ENCODE assay signal across 36 cellular contexts in genomic region chr21:36750579-36750959, GRCh38. TPM values are rescaled to one million over a fixed set of nuclear protein-coding genes. Genes with fewer than 3 reads are reported as not detected.
DNase-seq lines count a peak whose midpoint lies in the region; ATAC-seq, FAIRE-seq and TF ChIP-seq lines count a peak whose summit lies in the region.
"Had no signal": no experiment of that assay in that cellular context is flagged by ENCODE, and none has a peak within 500 bp of the region (broad histone marks: within the 10 kb centered on the region; RNA-seq: fewer than 3 reads in every experiment).

No MANE protein-coding gene starts in this region.

- intact Hi-C loops in spleen (cut with DNase I; ENCODE audit: low total_unique reads) = no loop called here

- H4K20me1 ChIP-seq in astrocyte (ENCODE audit: insufficient read depth, low read length) = no peaks in the 10 kb centered on the region

- peak overlapping the region; percentile 97 for H3K27ac Mint-ChIP-seq in astrocyte (ENCODE audit: unreplicated experiment)
- H3K27ac Mint-ChIP-seq: activated T-helper 17 cell treated with anti-CD3 and anti-CD28 coated beads, Interleukin-2, amount 50 U/mL, for 72 hours; CD4-positive, alpha-beta memory T cell; naive thymus-derived CD4-positive, alpha-beta T cell; stimulated activated naive CD8-positive, alpha-beta T cell treated with anti-CD3 and anti-CD28 coated beads, Interleukin-15, Interleukin-2, amounts not matched to agents 100 ng/mL and 50 ng/mL, for 24 hours; T-helper 2 cell treated with Interferon-gamma antibody and Interleukin-4, amounts not matched to agents 5 μg/mL and 100 μg/mL, for 36 hours had no signal

- H2AFZ ChIP-seq in astrocyte (ENCODE audit: low read depth, low read length) = no peak overlapping the region
- H2AFZ ChIP-seq in neuronal stem cell (ENCODE audit: low read length) = peak overlapping the region; percentile 70

- H3K9me3 ChIP-seq in ES-I3 (ENCODE audit: control insufficient read depth, insufficient read depth, low read length) (no peaks in the 10 kb centered on the region), astrocyte (ENCODE audit: insufficient read depth, low read depth, low read length) (no peaks in the 10 kb centered on the region), iPS-15b (ENCODE audit: control insufficient read depth, insufficient read depth, low read length) (no peaks in the 10 kb centered on the region), neuronal stem cell (replicated peaks in 1 of 2; ENCODE audit: control insufficient read depth in 2 of 2, insufficient read depth in 1 of 2, low read depth in 1 of 2, low read length in 2 of 2) (peaks cover 0 to 4% of the 10 kb centered on the region in 2 donors), spleen (no peaks in the 10 kb centered on the region)
- H3K9me3 ChIP-seq: pancreas, thoracic aorta, uterus had no signal

- H3K14ac ChIP-seq in neuronal stem cell (ENCODE audit: low read length) = no peak overlapping the region

- H3K4me1 ChIP-seq in ES-I3 (ENCODE audit: insufficient read depth, low read length) (peaks cover 30% of the 10 kb centered on the region), astrocyte (ENCODE audit: insufficient read depth, low read length) (peaks cover 45% of the 10 kb centered on the region), iPS-15b (ENCODE audit: control insufficient read depth, insufficient read depth, low read length) (peaks cover 26% of the 10 kb centered on the region), neuronal stem cell (ENCODE audit: control insufficient read depth in 2 of 2, insufficient read depth in 1 of 2, low read depth in 1 of 2, low read length in 2 of 2) (peaks cover 26 to 34% of the 10 kb centered on the region in 2 donors), spleen (peaks cover 3 to 21% (median 8%) of the 10 kb centered on the region in 6 donors)
- H3K4me1 ChIP-seq: pancreas had no signal

- no peak overlapping the region for H2BK12ac ChIP-seq in neuronal stem cell (ENCODE audit: low read length)

- H3K27me3 ChIP-seq in astrocyte (ENCODE audit: insufficient read depth, low read length) (no peaks in the 10 kb centered on the region), iPS-15b (ENCODE audit: control insufficient read depth, insufficient read depth, low read length) (peaks cover 27% of the 10 kb centered on the region), neuronal stem cell (ENCODE audit: control insufficient read depth in 3 of 3, insufficient read depth in 3 of 3, low read depth in 1 of 3, low read length in 3 of 3) (no peaks in the 10 kb centered on the region), spleen (replicated peaks in 1 of 7) (peaks cover 0 to 34% (median 14%) of the 10 kb centered on the region in 7 donors)
- H3K27me3 ChIP-seq: pancreas had no signal

- H3K9ac ChIP-seq in ES-I3 (ENCODE audit: low read depth, low read length) (peak overlapping the region; percentile 24; the same call in 1 of the 2 replicates), astrocyte (ENCODE audit: low read length) (peak overlapping the region; percentile 44), iPS-15b (ENCODE audit: low read depth, low read length) (no peak overlapping the region), neuronal stem cell (ENCODE audit: low read depth, low read length, poor library complexity) (no peak overlapping the region)

- H2BK15ac ChIP-seq in neuronal stem cell (ENCODE audit: low read length) = no peak overlapping the region

- WGBS in neuronal stem cell (ENCODE audit: extremely low coverage in 2 of 2, insufficient read length in 2 of 2, insufficient replicate concordance in 1 of 2), 2 donors = no CpG with 5 or more reads among the region's 2 CpGs
- WGBS in spleen, 5 donors = 90 to 95% (median 92%) methylated on average over 2 of the region's 2 CpGs

- H3K18ac ChIP-seq in neuronal stem cell (ENCODE audit: low read length) = no peak overlapping the region

- H3K27ac ChIP-seq in astrocyte (ENCODE audit: low read depth, low read length) (peak overlapping the region; percentile 67), neuronal stem cell (replicated peaks; ENCODE audit: low read length) (peak overlapping the region; percentile 95), spleen (no peak overlapping the region)
- H3K27ac ChIP-seq: pancreas, thoracic aorta, uterus had no signal

- peaks cover 34% of the 10 kb centered on the region for H3K4me1 Mint-ChIP-seq in astrocyte (ENCODE audit: low read depth, unreplicated experiment)

- no peaks in the 10 kb centered on the region for H3K36me3 ChIP-seq in ES-I3 (ENCODE audit: insufficient read depth, low read length)
- H3K36me3 ChIP-seq in astrocyte (ENCODE audit: insufficient read depth, low read length) = no peaks in the 10 kb centered on the region
- H3K36me3 ChIP-seq in iPS-15b (ENCODE audit: control insufficient read depth, insufficient read depth, low read length) = no peaks in the 10 kb centered on the region
- peaks cover 0 to 8% of the 10 kb centered on the region in 2 donors for H3K36me3 ChIP-seq in neuronal stem cell (replicated peaks in 1 of 2; ENCODE audit: control insufficient read depth in 2 of 2, insufficient read depth in 2 of 2, low read length in 2 of 2)
- peaks cover 0 to 41% (median 5%) of the 10 kb centered on the region in 6 donors for H3K36me3 ChIP-seq in spleen
- H3K36me3 ChIP-seq: thoracic aorta, uterus had no signal

- H2BK5ac ChIP-seq in neuronal stem cell (ENCODE audit: low read length) = no peak overlapping the region

- H2AK5ac ChIP-seq in neuronal stem cell (ENCODE audit: low read depth, low read length) = no peak overlapping the region

- H3K4me2 ChIP-seq in astrocyte (ENCODE audit: low read length) (peak overlapping the region; percentile 38), neuronal stem cell (ENCODE audit: insufficient read depth, low read length, poor library complexity, severe bottlenecking) (no peak overlapping the region)

- no peak for TF ChIP-seq POLR2A in spleen (IDR thresholded peaks at IDR 0.05)

- H3K79me2 ChIP-seq in astrocyte (ENCODE audit: insufficient read depth, low read length) = no peaks in the 10 kb centered on the region

- peak; percentile 35 for DNase-seq in astrocyte (ENCODE audit: low read depth)
- DNase-seq in neuronal stem cell (ENCODE audit: low spot score) = no peak
- no peak for DNase-seq in GM03348 (ENCODE audit: low spot score)
- no peak for DNase-seq in spleen
- no peak for DNase-seq in activated CD4-positive, CD25-positive, alpha-beta regulatory T cell treated with anti-CD3 and anti-CD28 coated beads, Interleukin-2, amount 50 U/mL, for 72 hours
- DNase-seq: activated CD4-positive, alpha-beta T cell treated with anti-CD3 and anti-CD28 coated beads for 4 hours; activated naive CD4-positive, alpha-beta T cell treated with anti-CD3 and anti-CD28 coated beads, Interleukin-2, amount 50 U/mL, for 16 hours; AML-193; amniotic stem cell; CD4-positive, alpha-beta memory T cell; EL; Karpas-422; kidney; midbrain; naive thymus-derived CD4-positive, alpha-beta T cell; NCI-H146; NCI-H2107; NCI-H345; pancreas; SIG-M5; stimulated activated CD8-positive, alpha-beta memory T cell treated with anti-CD3 and anti-CD28 coated beads, Interleukin-4, amount 100 ng/mL, for 48 hours; uterus had no signal

- TF ChIP-seq CTCF in astrocyte (IDR thresholded peaks at IDR 0.05; ENCODE audit: insufficient read depth, low read depth, low read length) (no peak), spleen (IDR thresholded peaks at IDR 0.05 in 8 of 11, conservative IDR thresholded peaks at IDR 0.05 in 3 of 11) (no peak)

- no peak overlapping the region for H4K91ac ChIP-seq in neuronal stem cell (ENCODE audit: low read depth, low read length, poor library complexity)

- H3K79me1 ChIP-seq in neuronal stem cell (ENCODE audit: low read depth, low read length) = no peaks in the 10 kb centered on the region

- H3K36me3 Mint-ChIP-seq in astrocyte (ENCODE audit: low read depth, unreplicated experiment) = no peaks in the 10 kb centered on the region

- FAIRE-seq in astrocyte (lab: Jason Lieb, UNC) = peak; percentile 17
- FAIRE-seq: A204.1, GM12878, GM19239, H54, HepG2, kidney, pancreas, RCC 7860 had no signal

- H3K4me3 ChIP-seq in astrocyte (ENCODE audit: insufficient read depth, low read depth, low read length) (no peak overlapping the region), iPS-15b (ENCODE audit: low read depth, low read length) (peak overlapping the region; percentile 24), neuronal stem cell (ENCODE audit: low read length in 2 of 2) (no peak overlapping the region), spleen (no peak overlapping the region)
- H3K4me3 ChIP-seq: GM12878, pancreas, thoracic aorta, uterus had no signal

- H3K4ac ChIP-seq in neuronal stem cell (ENCODE audit: low read length) = no peak overlapping the region

- ATAC-seq in HG03159 (IDR thresholded peaks at IDR 0.05; ENCODE audit: unreplicated experiment) = no peak
- ATAC-seq: activated T-helper 17 cell treated with anti-CD3 and anti-CD28 coated beads, Interleukin-2, amount 50 U/mL, for 72 hours; GM12878; HepG2; naive thymus-derived CD4-positive, alpha-beta T cell; pancreas had no signal

- H4K8ac ChIP-seq in neuronal stem cell (ENCODE audit: low read depth, low read length) = no peak overlapping the region

- no peak overlapping the region for H2BK120ac ChIP-seq in neuronal stem cell (ENCODE audit: low read depth, low read length)

- H3K9me3 Mint-ChIP-seq in astrocyte (ENCODE audit: unreplicated experiment) = peaks cover 1% of the 10 kb centered on the region
- H3K9me3 Mint-ChIP-seq: activated T-helper 17 cell treated with anti-CD3 and anti-CD28 coated beads, Interleukin-2, amount 50 U/mL, for 72 hours; CD4-positive, alpha-beta memory T cell; naive thymus-derived CD4-positive, alpha-beta T cell; stimulated activated naive CD8-positive, alpha-beta T cell treated with anti-CD3 and anti-CD28 coated beads, Interleukin-15, Interleukin-2, amounts not matched to agents 100 ng/mL and 50 ng/mL, for 24 hours; T-helper 2 cell treated with Interferon-gamma antibody and Interleukin-4, amounts not matched to agents 5 μg/mL and 100 μg/mL, for 36 hours had no signal

- peak overlapping the region; percentile 36 for H3K4me3 Mint-ChIP-seq in astrocyte (ENCODE audit: unreplicated experiment)
- H3K4me3 Mint-ChIP-seq: activated T-helper 17 cell treated with anti-CD3 and anti-CD28 coated beads, Interleukin-2, amount 50 U/mL, for 72 hours; CD4-positive, alpha-beta memory T cell; stimulated activated naive CD8-positive, alpha-beta T cell treated with anti-CD3 and anti-CD28 coated beads, Interleukin-15, Interleukin-2, amounts not matched to agents 100 ng/mL and 50 ng/mL, for 24 hours; T-helper 2 cell treated with Interferon-gamma antibody and Interleukin-4, amounts not matched to agents 5 μg/mL and 100 μg/mL, for 36 hours had no signal

- no peaks in the 10 kb centered on the region for H3K27me3 Mint-ChIP-seq in astrocyte (ENCODE audit: low read depth, unreplicated experiment)

- H3K23ac ChIP-seq in neuronal stem cell (ENCODE audit: low read depth, low read length, poor library complexity) = no peak overlapping the region

RNA-seq across cellular contexts. Expression of gene SIM2, which starts 51.7 kb away (rescaled TPM):
- 9.2 and 12.8 TPM in 2 replicates for total RNA-seq in astrocyte
- 0.06 TPM for polyA plus RNA-seq in neuronal stem cell (2013, experiment 1 of 2)
- polyA plus RNA-seq in neuronal stem cell (2013, experiment 2 of 2) = 0.08 TPM
- total RNA-seq in spleen = not detected
- polyA plus RNA-seq in spleen = not detected
- total RNA-seq: CD4-positive, alpha-beta memory T cell; cerebellum; thoracic aorta had no signal
- polyA plus RNA-seq: naive thymus-derived CD4-positive, alpha-beta T cell had no signal

Comparison
In these comparisons a context has a peak if more than half of its experiments do, and no peak if none do; other contexts are left out.
1. H3K9ac ChIP-seq: peak in ES-I3 (single experiment) and astrocyte (single experiment); none in iPS-15b (single experiment) and neuronal stem cell (single experiment).
2. H3K27ac ChIP-seq: peak in astrocyte (single experiment) and neuronal stem cell (single experiment); none in spleen (0 of 8).